26 cellular contexts compared by ENCODE assay signal in genomic region chr2:206257345-206257744, GRCh38.
"Had no signal": no experiment of that assay in that cellular context is flagged by ENCODE, and none has a peak within 500 bp of the region (broad histone marks: within the 10 kb centered on the region; RNA-seq: fewer than 3 reads in every experiment).

No MANE protein-coding gene starts in this region.

- H3K9me3 Mint-ChIP-seq: stimulated activated memory B cell treated with anti-CD40 and anti-IgM and Interleukin-4, amounts not matched to agents 10 μg/mL and 1 μg/mL and 100 μg/mL, for 72 hours; stimulated activated naive CD8-positive, alpha-beta T cell treated with anti-CD3 and anti-CD28 coated beads, Interleukin-15, Interleukin-2, amounts not matched to agents 100 ng/mL and 50 ng/mL, for 24 hours had no signal

- ATAC-seq: gastroesophageal sphincter; left cardiac atrium; lower lobe of right lung; natural killer cell; psoas muscle; sciatic nerve; stimulated activated memory B cell treated with anti-CD40 and anti-IgM and Interleukin-4, amounts not matched to agents 10 μg/mL and 1 μg/mL and 100 μg/mL, for 72 hours had no signal

- H3K36me3 Mint-ChIP-seq: mesothelial cell of epicardium; stimulated activated memory B cell treated with anti-CD40 and anti-IgM and Interleukin-4, amounts not matched to agents 10 μg/mL and 1 μg/mL and 100 μg/mL, for 72 hours had no signal

- H3K27ac Mint-ChIP-seq: memory B cell; mesothelial cell of epicardium; natural killer cell; stimulated activated memory B cell treated with anti-CD40 and anti-IgM and Interleukin-4, amounts not matched to agents 10 μg/mL and 1 μg/mL and 100 μg/mL, for 72 hours; stimulated activated naive CD8-positive, alpha-beta T cell treated with anti-CD3 and anti-CD28 coated beads, Interleukin-15, Interleukin-2, amounts not matched to agents 100 ng/mL and 50 ng/mL, for 24 hours had no signal

- H3K79me2 ChIP-seq: parathyroid adenoma had no signal

- H3K9me3 ChIP-seq: esophagus squamous epithelium, gastroesophageal sphincter, left ventricle myocardium inferior, lower lobe of right lung, psoas muscle, spleen, transverse colon had no signal

- H3K36me3 ChIP-seq: esophagus squamous epithelium, gastroesophageal sphincter, left ventricle myocardium inferior, lower lobe of right lung, spleen, transverse colon had no signal

- H3K9ac ChIP-seq: parathyroid adenoma had no signal

- H3K4me3 ChIP-seq: dorsolateral prefrontal cortex, esophagus squamous epithelium, gastroesophageal sphincter, left ventricle myocardium inferior, lower lobe of right lung, psoas muscle, spleen, transverse colon had no signal

- FAIRE-seq: endometrium, kidney had no signal

- DNase-seq: cortex of kidney; dorsolateral prefrontal cortex; effector CD8-positive, alpha-beta T cell; esophagus squamous epithelium; foreskin fibroblast; kidney; left cardiac atrium; left ventricle myocardium inferior; lower lobe of right lung; natural killer cell; psoas muscle; retina; spleen; stimulated activated CD4-positive, alpha-beta T cell treated with anti-CD3 and anti-CD28 coated beads, Interleukin-15, amount 100 ng/mL, for 24 hours; stimulated activated CD4-positive, alpha-beta T cell treated with anti-CD3 and anti-CD28 coated beads, Interleukin-1b, Interleukin-23, amount 100 ng/mL, for 48 hours; stimulated activated CD4-positive, alpha-beta T cell treated with anti-CD3 and anti-CD28 coated beads, Interleukin-4, amount 100 ng/mL, for 24 hours; transverse colon had no signal

- H3K4me1 ChIP-seq: gastroesophageal sphincter, left ventricle myocardium inferior, lower lobe of right lung, psoas muscle, transverse colon had no signal

- H3K27ac ChIP-seq: dorsolateral prefrontal cortex, epithelial cell of prostate, esophagus squamous epithelium, gastroesophageal sphincter, left ventricle myocardium inferior, lower lobe of right lung, parathyroid adenoma, psoas muscle, spleen, transverse colon had no signal

- H3K4me3 Mint-ChIP-seq: memory B cell; mesothelial cell of epicardium; natural killer cell; stimulated activated memory B cell treated with anti-CD40 and anti-IgM and Interleukin-4, amounts not matched to agents 10 μg/mL and 1 μg/mL and 100 μg/mL, for 72 hours; stimulated activated naive CD8-positive, alpha-beta T cell treated with anti-CD3 and anti-CD28 coated beads, Interleukin-15, Interleukin-2, amounts not matched to agents 100 ng/mL and 50 ng/mL, for 24 hours had no signal
